Comparison of ENCODE assay signal across 27 cellular contexts in genomic region chr20:51900443-51900842, GRCh38.
DNase-seq lines count a peak whose midpoint lies in the region; ATAC-seq, FAIRE-seq and TF ChIP-seq lines count a peak whose summit lies in the region.
"Had no signal": no experiment of that assay in that cellular context is flagged by ENCODE, and none has a peak within 500 bp of the region (broad histone marks: within the 10 kb centered on the region; RNA-seq: fewer than 3 reads in every experiment).

No MANE protein-coding gene starts in this region.

- no peak overlapping the region for H3K9ac ChIP-seq in HepG2 (ENCODE audit: insufficient read depth, low read depth, low read length)
- H3K9ac ChIP-seq: BLaER1 treated with 17β-estradiol and CSF1 and Interleukin-3, amounts not matched to agents 10 nM and 100 nM had no signal

- H3K4me3 ChIP-seq in HepG2 (replicated peaks in 1 of 3; ENCODE audit: insufficient read depth in 1 of 3, low read depth in 2 of 3, low read length in 3 of 3): no peak overlapping the region
- no peak overlapping the region for H3K4me3 ChIP-seq in right lobe of liver
- H3K4me3 ChIP-seq: A549; BLaER1 treated with 17β-estradiol and CSF1 and Interleukin-3, amounts not matched to agents 10 nM and 100 nM; GM12878 had no signal

- DNase-seq in HepG2 (ENCODE audit: low spot score) (no peak), right lobe of liver (no peak), WTC11 (ENCODE audit: low spot score) (no peak), RKO (ENCODE audit: low spot score) (no peak), NCI-H1092 treated with DMSO at 0.1 percent for 48 hours (lab: John Stamatoyannopoulos, UW) (no peak), HK-2 (ENCODE audit: unreplicated experiment) (no peak)
- DNase-seq in central memory CD8-positive, alpha-beta T cell (ENCODE audit: low spot score in 2 of 2): no peak
- DNase-seq: AML-193; Calu3; CD4-positive, alpha-beta T cell; CD8-positive, alpha-beta T cell; DMS 273 treated with DMSO at 0.1 percent for 48 hours; DMS153; DMS53; DMS79; DND-41; EL; GDM1 had no signal

- WGBS in HepG2 (ENCODE audit: low lambda C conversion rate): 28% methylated on average over 3 of the region's 3 CpGs
- WGBS in right lobe of liver (ENCODE audit: insufficient coverage, low coverage, low lambda C conversion rate, missing lambda C conversion rate): 78% methylated on average over 3 of the region's 3 CpGs

- no peaks in the 10 kb centered on the region for H3K36me3 Mint-ChIP-seq in WTC11
- no peaks in the 10 kb centered on the region for H3K36me3 Mint-ChIP-seq in central memory CD8-positive, alpha-beta T cell (ENCODE audit: insufficient read depth)
- H3K36me3 Mint-ChIP-seq: CD8-positive, alpha-beta T cell had no signal

- H3K79me2 ChIP-seq in HepG2 (ENCODE audit: insufficient read depth, low read length): no peaks in the 10 kb centered on the region

- no peaks in the 10 kb centered on the region for H3K4me1 ChIP-seq in HepG2 (ENCODE audit: insufficient read depth, low read length)
- H3K4me1 ChIP-seq in right lobe of liver: no peaks in the 10 kb centered on the region

- H3K9me3 ChIP-seq in HepG2 (ENCODE audit: low read length) (no peaks in the 10 kb centered on the region), right lobe of liver (no peaks in the 10 kb centered on the region)
- H3K9me3 ChIP-seq: A549, Caco-2 had no signal

- H3K27ac ChIP-seq in HepG2 (ENCODE audit: extremely low read length, insufficient read depth, low read length): no peak overlapping the region
- H3K27ac ChIP-seq in right lobe of liver: no peak overlapping the region
- H3K27ac ChIP-seq: 22Rv1; A549; BLaER1 treated with 17β-estradiol and CSF1 and Interleukin-3, amounts not matched to agents 10 nM and 100 nM; C4-2B had no signal

- no peak overlapping the region for H3K4me2 ChIP-seq in HepG2 (ENCODE audit: low read depth, low read length)
- H3K4me2 ChIP-seq: A549; BLaER1 treated with 17β-estradiol and CSF1 and Interleukin-3, amounts not matched to agents 10 nM and 100 nM had no signal

- FAIRE-seq in HepG2 (lab: Jason Lieb, UNC): no peak
- FAIRE-seq: A549, GM12878, GM12892, GM18507 had no signal

- H3K4me1 Mint-ChIP-seq in WTC11: peaks cover 6% of the 10 kb centered on the region
- H3K4me1 Mint-ChIP-seq in central memory CD8-positive, alpha-beta T cell: no peaks in the 10 kb centered on the region
- H3K4me1 Mint-ChIP-seq: B cell had no signal

- intact Hi-C loops in HepG2 (cut with micrococcal nuclease; ENCODE audit: unreplicated experiment): no loop called here
- intact Hi-C loops in right lobe of liver (cut with DNase I): no loop called here

- no peaks in the 10 kb centered on the region for H3K27me3 Mint-ChIP-seq in WTC11 (ENCODE audit: low read depth)
- H3K27me3 Mint-ChIP-seq in central memory CD8-positive, alpha-beta T cell: peaks cover 16% of the 10 kb centered on the region

- no peak for ATAC-seq in HepG2
- no peak for ATAC-seq in right lobe of liver
- no peak for ATAC-seq in WTC11
- ATAC-seq in central memory CD8-positive, alpha-beta T cell (replicated peaks; ENCODE audit: extremely low read depth, poor library complexity, severe bottlenecking): no peak
- ATAC-seq: CD8-positive, alpha-beta T cell; GM12878 had no signal

- no peak overlapping the region for H2AFZ ChIP-seq in HepG2 (ENCODE audit: low read length)

- in situ Hi-C loops in HepG2 (cut with HindIII; ENCODE audit: extremely low pct_ligation_motif_present, low pct_unique_long_range_greater_than_20kb): no loop called here

- TF ChIP-seq EP300 in HepG2 (IDR thresholded peaks at IDR 0.05; ENCODE audit: low read depth in 2 of 2, low read length in 2 of 2): no peak
- TF ChIP-seq EP300 in HepG2 (CRISPR knock-in tag; IDR thresholded peaks at IDR 0.05; ENCODE audit: borderline replicate concordance): no peak

- no TSS peak for BruUV-seq in HepG2 (replicated peaks; lab: Mats Ljungman, UMichigan)

- no peak overlapping the region for H3K27ac Mint-ChIP-seq in WTC11
- H3K27ac Mint-ChIP-seq in central memory CD8-positive, alpha-beta T cell (ENCODE audit: low read depth): peak overlapping the region; percentile 35
- H3K27ac Mint-ChIP-seq: B cell; CD4-positive, alpha-beta T cell; CD8-positive, alpha-beta T cell had no signal

- TF ChIP-seq CTCF in HepG2 (CRISPR knock-in tag; IDR thresholded peaks at IDR 0.05) (no peak), right lobe of liver (IDR thresholded peaks at IDR 0.05) (no peak), WTC11 (IDR thresholded peaks at IDR 0.05) (no peak)

- CTCF ChIA-PET in HepG2 (lab: Yijun Ruan, JAX; ENCODE audit: low intra/inter-chr PET ratio, low total read pairs) (no interaction called here), WTC11 (lab: Charles Lee) (no interaction called here)

- peaks cover 4% of the 10 kb centered on the region; the same call in 1 of the 2 replicates for H3K9me3 Mint-ChIP-seq in WTC11
- no peaks in the 10 kb centered on the region for H3K9me3 Mint-ChIP-seq in central memory CD8-positive, alpha-beta T cell

- H3K27me3 ChIP-seq in HepG2 (ENCODE audit: control insufficient read depth in 1 of 2, insufficient read depth in 2 of 2, low read length in 2 of 2) (no peaks in the 10 kb centered on the region; a peak in 1 of 5 replicates), right lobe of liver (no peaks in the 10 kb centered on the region)
- H3K27me3 ChIP-seq: BLaER1 treated with 17β-estradiol and CSF1 and Interleukin-3, amounts not matched to agents 10 nM and 100 nM had no signal

- no peak for TF ChIP-seq POLR2A in HepG2 (IDR thresholded peaks at IDR 0.05; ENCODE audit: insufficient read depth in 1 of 2, low read depth in 2 of 2, low read length in 2 of 2)
- no peak for TF ChIP-seq POLR2A in right lobe of liver (IDR thresholded peaks at IDR 0.05)

- H3K4me3 Mint-ChIP-seq in WTC11: no peak overlapping the region
- no peak overlapping the region for H3K4me3 Mint-ChIP-seq in central memory CD8-positive, alpha-beta T cell
- H3K4me3 Mint-ChIP-seq: B cell; CD4-positive, alpha-beta T cell; CD8-positive, alpha-beta T cell had no signal

- no peak for TF ChIP-seq RAD21 in HepG2 (CRISPR knock-in tag; IDR thresholded peaks at IDR 0.05)

- H3K36me3 ChIP-seq in HepG2 (replicated peaks in 1 of 2; ENCODE audit: control insufficient read depth in 1 of 2, insufficient read depth in 2 of 2, low read length in 2 of 2) (no peaks in the 10 kb centered on the region), right lobe of liver (no peaks in the 10 kb centered on the region)
- H3K36me3 ChIP-seq: BLaER1 treated with 17β-estradiol and CSF1 and Interleukin-3, amounts not matched to agents 10 nM and 100 nM had no signal

- POLR2A ChIA-PET in HepG2 (lab: Yijun Ruan, JAX) (no interaction called here), WTC11 (lab: Charles Lee) (no interaction called here)

- H4K20me1 ChIP-seq in HepG2 (ENCODE audit: insufficient read depth, low read length): no peaks in the 10 kb centered on the region
- H4K20me1 ChIP-seq: BLaER1 treated with 17β-estradiol and CSF1 and Interleukin-3, amounts not matched to agents 10 nM and 100 nM had no signal

TF ChIP-seq in HepG2, 621 proteins besides CTCF, POLR2A, EP300 and RAD21 (continues in another document):
- TF ChIP-seq, protein P1, sequence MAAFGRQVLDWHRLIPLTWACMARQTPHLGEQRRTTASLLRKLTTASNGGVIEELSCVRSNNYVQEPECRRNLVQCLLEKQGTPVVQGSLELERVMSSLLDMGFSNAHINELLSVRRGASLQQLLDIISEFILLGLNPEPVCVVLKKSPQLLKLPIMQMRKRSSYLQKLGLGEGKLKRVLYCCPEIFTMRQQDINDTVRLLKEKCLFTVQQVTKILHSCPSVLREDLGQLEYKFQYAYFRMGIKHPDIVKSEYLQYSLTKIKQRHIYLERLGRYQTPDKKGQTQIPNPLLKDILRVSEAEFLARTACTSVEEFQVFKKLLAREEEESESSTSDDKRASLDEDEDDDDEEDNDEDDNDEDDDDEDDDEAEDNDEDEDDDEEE (CRISPR knock-in tag; IDR thresholded peaks at IDR 0.05): no peak
- TF ChIP-seq NBN (conservative IDR thresholded peaks at IDR 0.05): no peak
- no peak for TF ChIP-seq ZNF335 (CRISPR knock-in tag; IDR thresholded peaks at IDR 0.05)
- TF ChIP-seq SUZ12 (IDR thresholded peaks at IDR 0.05; ENCODE audit: low read depth, low read length): no peak
- TF ChIP-seq, protein P2, sequence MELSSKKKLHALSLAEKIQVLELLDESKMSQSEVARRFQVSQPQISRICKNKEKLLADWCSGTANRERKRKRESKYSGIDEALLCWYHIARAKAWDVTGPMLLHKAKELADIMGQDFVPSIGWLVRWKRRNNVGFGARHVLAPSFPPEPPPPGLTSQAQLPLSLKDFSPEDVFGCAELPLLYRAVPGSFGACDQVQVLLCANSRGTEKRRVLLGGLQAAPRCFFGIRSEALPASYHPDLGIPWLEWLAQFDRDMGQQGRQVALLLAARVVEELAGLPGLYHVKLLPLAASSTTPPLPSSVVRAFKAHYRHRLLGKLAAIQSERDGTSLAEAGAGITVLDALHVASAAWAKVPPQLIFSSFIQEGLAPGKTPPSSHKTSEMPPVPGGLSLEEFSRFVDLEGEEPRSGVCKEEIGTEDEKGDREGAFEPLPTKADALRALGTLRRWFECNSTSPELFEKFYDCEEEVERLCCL (CRISPR knock-in tag; IDR thresholded peaks at IDR 0.05; ENCODE audit: borderline replicate concordance): no peak
- no peak for TF ChIP-seq STAT5B (CRISPR knock-in tag; IDR thresholded peaks at IDR 0.05)

TF ChIP-seq in WTC11, 78 proteins besides CTCF, POLR2A, EP300 and RAD21:
- TF ChIP-seq E2F5 (CRISPR knock-in tag; IDR thresholded peaks at IDR 0.05) (no peak), ZNF121 (CRISPR knock-in tag; IDR thresholded peaks at IDR 0.05) (peak; percentile 98)

Comparison
In these comparisons a context has a peak if more than half of its experiments do, and no peak if none do; other contexts are left out.
1. Of the 50 proteins assayed by ChIP-seq in both HepG2 and WTC11: peak only in HepG2: none; only in WTC11: none; in both: ZNF121; in neither: 49.